In the genomic region with DNA sequence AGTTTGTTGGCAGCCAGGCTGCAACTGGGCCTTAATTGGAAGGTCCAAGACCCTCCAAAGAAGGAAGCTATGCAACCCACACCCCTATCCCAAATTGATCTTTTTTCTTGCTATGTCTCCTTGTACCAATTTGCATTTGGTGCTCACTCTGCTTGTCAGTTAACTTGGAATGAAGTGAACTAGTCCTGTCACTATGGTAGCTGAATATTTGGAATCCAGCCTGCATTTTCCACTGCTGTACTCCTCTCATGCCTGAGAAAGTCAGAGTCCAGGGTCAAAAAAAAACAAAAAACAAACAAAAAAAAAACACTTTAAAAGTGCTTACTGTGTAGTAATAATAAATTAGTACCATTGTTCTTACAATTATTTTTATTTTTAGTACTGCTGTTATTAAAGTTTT, we compare ENCODE assay signal across 31 cellular contexts.
"Had no signal": no experiment of that assay in that cellular context is flagged by ENCODE, and none has a peak within 500 bp of the region (broad histone marks: within the 10 kb centered on the region; RNA-seq: fewer than 3 reads in every experiment).

No MANE protein-coding gene starts in this region.

- FAIRE-seq: astrocyte, bronchial epithelial cell had no signal

- ATAC-seq: activated naive CD4-positive, alpha-beta T cell treated with anti-CD3 and anti-CD28 coated beads, Interleukin-2, amount 50 U/mL, for 72 hours; activated naive CD8-positive, alpha-beta T cell treated with anti-CD3 and anti-CD28 coated beads, Interleukin-2, amount 50 U/mL, for 24 hours; activated T-cell treated with anti-CD3 and anti-CD28 coated beads, Interleukin-2, amount 50 U/mL, for 4 hours; activated T-cell treated with anti-CD3 and anti-CD28 coated beads, Interleukin-2, amount 50 U/mL, for 72 hours; activated T-helper 17 cell treated with anti-CD3 and anti-CD28 coated beads, Interleukin-2, amount 50 U/mL, for 72 hours; body of pancreas had no signal

- DNase-seq: activated effector memory CD4-positive, alpha-beta T cell treated with anti-CD3 and anti-CD28 coated beads, Interleukin-2, amount 50 U/mL, for 16 hours; activated effector memory CD4-positive, alpha-beta T cell treated with Interleukin-2 at 50 U/mL for 16 hours; activated gamma-delta T cell; activated gamma-delta T cell treated with Interleukin-2 at 50 U/mL for 16 hours; activated naive CD4-positive, alpha-beta T cell; activated naive CD4-positive, alpha-beta T cell treated with anti-CD3 and anti-CD28 coated beads for 36 hours; activated naive CD4-positive, alpha-beta T cell treated with anti-CD3 and anti-CD28 coated beads, Interleukin-2, amount 10 ng/mL, durations not matched to agents 7 days and 5 days; activated naive CD4-positive, alpha-beta T cell treated with anti-CD3 and anti-CD28 coated beads, Interleukin-2, amount 50 U/mL, for 16 hours; activated naive CD4-positive, alpha-beta T cell treated with Interleukin-2 at 50 U/mL for 16 hours; activated naive CD8-positive, alpha-beta T cell treated with anti-CD3 and anti-CD28 coated beads for 36 hours; activated naive CD8-positive, alpha-beta T cell treated with anti-CD3 and anti-CD28 coated beads, Interleukin-2, amount 10 ng/mL, durations not matched to agents 7 days and 5 days; activated naive CD8-positive, alpha-beta T cell treated with anti-CD3 and anti-CD28 coated beads, Interleukin-2, amount 50 U/mL, for 24 hours; activated T-cell treated with anti-CD3 and anti-CD28 coated beads, Interleukin-2, amount 50 U/mL, for 1 hour; activated T-cell treated with anti-CD3 and anti-CD28 coated beads, Interleukin-2, amount 50 U/mL, for 24 hours; activated T-cell treated with anti-CD3 and anti-CD28 coated beads, Interleukin-2, amount 50 U/mL, for 4 hours; activated T-cell treated with anti-CD3 and anti-CD28 coated beads, Interleukin-2, amount 50 U/mL, for 48 hours; activated T-cell treated with anti-CD3 and anti-CD28 coated beads, Interleukin-2, amount 50 U/mL, for 72 hours; adrenal gland; amniotic stem cell; amygdala; anterior cingulate cortex; aorta; body of pancreas; brain microvascular endothelial cell; caudate nucleus; central memory CD4-positive, alpha-beta T cell; cerebellar nuclear complex had no signal
